ENCODE assay signal across 23 cellular contexts in genomic region chr7:98178762-98179490, GRCh38. TPM values are rescaled to one million over a fixed set of nuclear protein-coding genes. Genes with fewer than 3 reads are reported as not detected.
DNase-seq lines count a peak whose midpoint lies in the region; TF ChIP-seq lines count a peak whose summit lies in the region.
"Had no signal": no experiment of that assay in that cellular context is flagged by ENCODE, and none has a peak within 500 bp of the region (broad histone marks: within the 10 kb centered on the region; RNA-seq: fewer than 3 reads in every experiment).

No MANE protein-coding gene starts in this region.

- H3K4me3 ChIP-seq in dorsolateral prefrontal cortex (peak overlapping the region in 18 of 59 donors; percentile 0 to 50 (median 29)), osteoblast (ENCODE audit: insufficient read depth, low read length) (no peak overlapping the region), tibial nerve (no peak overlapping the region)
- H3K4me3 ChIP-seq: ovary, sigmoid colon, testis had no signal

- no peaks in the 10 kb centered on the region for H3K27me3 ChIP-seq in dorsolateral prefrontal cortex
- H3K27me3 ChIP-seq in osteoblast (ENCODE audit: insufficient read depth, low read length): no peaks in the 10 kb centered on the region
- H3K27me3 ChIP-seq in tibial nerve: no peaks in the 10 kb centered on the region
- H3K27me3 ChIP-seq: ovary, sigmoid colon, testis had no signal

- H3K36me3 Mint-ChIP-seq in activated CD4-positive, alpha-beta T cell treated with anti-CD3 and anti-CD28 coated beads, Interleukin-2, amount 10 ng/mL, durations not matched to agents 24 days and 14 days (ENCODE audit: low read depth): peaks cover 1% of the 10 kb centered on the region

- TF ChIP-seq POLR2A in tibial nerve (IDR thresholded peaks at IDR 0.05): no peak

- TF ChIP-seq EP300 in tibial nerve (IDR thresholded peaks at IDR 0.05): no peak

- H3K9me3 ChIP-seq in osteoblast (ENCODE audit: low read depth, low read length) (no peaks in the 10 kb centered on the region), tibial nerve (no peaks in the 10 kb centered on the region)
- H3K9me3 ChIP-seq: ovary, sigmoid colon, testis had no signal

- H3K36me3 ChIP-seq in osteoblast (ENCODE audit: insufficient read depth, low read length) (peaks cover 2% of the 10 kb centered on the region), tibial nerve (peaks cover 0 to 51% (median 0%) of the 10 kb centered on the region in 3 donors)
- H3K36me3 ChIP-seq: ovary had no signal

- H2AFZ ChIP-seq in osteoblast (ENCODE audit: low read length): no peak overlapping the region

- H3K4me2 ChIP-seq in osteoblast (ENCODE audit: insufficient read depth, low read length): no peak overlapping the region

- no peaks in the 10 kb centered on the region for H3K79me2 ChIP-seq in osteoblast (ENCODE audit: insufficient read depth, low read length)

- intact Hi-C loops in dorsolateral prefrontal cortex (cut with DNase I): loop anchor here in 1 of 2 donors (5.0 to 10.0 kb wide), 2 partner anchors 38 to 66 kb away; no protein-coding TSS in a partner anchor
- intact Hi-C loops in activated CD4-positive, alpha-beta T cell treated with anti-CD3 and anti-CD28 coated beads, Interleukin-2, amount 10 ng/mL, durations not matched to agents 24 days and 14 days (cut with micrococcal nuclease): no loop called here

- no peaks in the 10 kb centered on the region for H3K9me3 Mint-ChIP-seq in activated CD4-positive, alpha-beta T cell treated with anti-CD3 and anti-CD28 coated beads, Interleukin-2, amount 10 ng/mL, durations not matched to agents 24 days and 14 days
- H3K9me3 Mint-ChIP-seq: activated naive CD4-positive, alpha-beta T cell treated with anti-CD3 and anti-CD28 coated beads, Interleukin-2, amount 10 ng/mL, durations not matched to agents 7 days and 5 days had no signal

- H4K20me1 ChIP-seq in osteoblast (ENCODE audit: insufficient read depth, low read length): no peaks in the 10 kb centered on the region

- H3K4me1 ChIP-seq in osteoblast (ENCODE audit: insufficient read depth, low read length) (no peaks in the 10 kb centered on the region), tibial nerve (no peaks in the 10 kb centered on the region)
- H3K4me1 ChIP-seq: sigmoid colon had no signal

- peak overlapping the region in 50 of 59 donors; percentile 0 to 83 (median 57) for H3K27ac ChIP-seq in dorsolateral prefrontal cortex
- no peak overlapping the region for H3K27ac ChIP-seq in osteoblast (ENCODE audit: low read depth, low read length)
- H3K27ac ChIP-seq in tibial nerve: no peak overlapping the region
- H3K27ac ChIP-seq: ovary, sigmoid colon, testis had no signal

- no peak overlapping the region for H3K4me3 Mint-ChIP-seq in activated CD4-positive, alpha-beta T cell treated with anti-CD3 and anti-CD28 coated beads, Interleukin-2, amount 10 ng/mL, durations not matched to agents 24 days and 14 days
- H3K4me3 Mint-ChIP-seq: activated naive CD4-positive, alpha-beta T cell treated with anti-CD3 and anti-CD28 coated beads, Interleukin-2, amount 10 ng/mL, durations not matched to agents 7 days and 5 days; CD14-positive monocyte had no signal

- peak; percentile 94 for DNase-seq in DMS53 treated with DMSO at 0.1 percent for 48 hours (lab: John Stamatoyannopoulos, UW; ENCODE audit: unreplicated experiment)
- DNase-seq in HT1080 (ENCODE audit: low read depth): peak; percentile 23
- DNase-seq in dorsolateral prefrontal cortex: no peak
- DNase-seq in osteoblast (ENCODE audit: insufficient read length, low spot score, missing footprints): peak; percentile 53
- DNase-seq in HuH-7.5 (ENCODE audit: low spot score): no peak
- DNase-seq in HCEC 1CT: no peak
- DNase-seq in tibial nerve (ENCODE audit: low spot score in 2 of 2): no peak
- DNase-seq in activated CD4-positive, alpha-beta T cell treated with anti-CD3 and anti-CD28 coated beads, Interleukin-2, amount 10 ng/mL, durations not matched to agents 24 days and 14 days: no peak
- DNase-seq: activated CD8-positive, alpha-beta memory T cell treated with anti-CD3 and anti-CD28 coated beads for 24 hours; activated naive CD4-positive, alpha-beta T cell treated with anti-CD3 and anti-CD28 coated beads, Interleukin-2, amount 10 ng/mL, durations not matched to agents 7 days and 5 days; activated T-cell treated with anti-CD3 and anti-CD28 coated beads, Interleukin-2, amount 50 U/mL, for 48 hours; DMS 273 treated with DMSO at 0.1 percent for 48 hours; Karpas-422; NCI-H1092; NCI-H2107; NK-92 treated with Interleukin-12 subunit alpha and Interleukin-12 subunit beta, amount 100 ng/mL, for 24 hours; ovary; sigmoid colon; T-helper 9 cell; testis had no signal

- 83 to 86% methylated on average over 10 of the region's 10 CpGs for WGBS in tibial nerve, 2 donors

- no peak for TF ChIP-seq CTCF in dorsolateral prefrontal cortex (IDR thresholded peaks at IDR 0.05 in 54 of 56, conservative IDR thresholded peaks at IDR 0.05 in 2 of 56; ENCODE audit: low read depth in 1 of 56, partially characterized antibody in 56 of 56)
- no peak for TF ChIP-seq CTCF in osteoblast (IDR thresholded peaks at IDR 0.05; ENCODE audit: extremely low read depth, low read depth, low read length)
- TF ChIP-seq CTCF in tibial nerve (IDR thresholded peaks at IDR 0.05): no peak

- H3K4me1 Mint-ChIP-seq in activated CD4-positive, alpha-beta T cell treated with anti-CD3 and anti-CD28 coated beads, Interleukin-2, amount 10 ng/mL, durations not matched to agents 24 days and 14 days: no peaks in the 10 kb centered on the region
- H3K4me1 Mint-ChIP-seq: activated naive CD4-positive, alpha-beta T cell treated with anti-CD3 and anti-CD28 coated beads, Interleukin-2, amount 10 ng/mL, durations not matched to agents 7 days and 5 days had no signal

- no peak overlapping the region for H3K27ac Mint-ChIP-seq in activated CD4-positive, alpha-beta T cell treated with anti-CD3 and anti-CD28 coated beads, Interleukin-2, amount 10 ng/mL, durations not matched to agents 24 days and 14 days
- H3K27ac Mint-ChIP-seq: activated naive CD4-positive, alpha-beta T cell treated with anti-CD3 and anti-CD28 coated beads, Interleukin-2, amount 10 ng/mL, durations not matched to agents 7 days and 5 days; CD14-positive monocyte had no signal

- H3K27me3 Mint-ChIP-seq in activated CD4-positive, alpha-beta T cell treated with anti-CD3 and anti-CD28 coated beads, Interleukin-2, amount 10 ng/mL, durations not matched to agents 24 days and 14 days: no peaks in the 10 kb centered on the region
- H3K27me3 Mint-ChIP-seq: activated naive CD4-positive, alpha-beta T cell treated with anti-CD3 and anti-CD28 coated beads, Interleukin-2, amount 10 ng/mL, durations not matched to agents 7 days and 5 days had no signal

RNA-seq across cellular contexts. Expression of gene BHLHA15, which starts 32.3 kb away (rescaled TPM):
- not detected in 2 replicates for total RNA-seq in HT1080 (2014; rRNA removed; shearing (Covaris generic))
- not detected in 2 replicates for polyA plus RNA-seq in HT1080 (2015; cell fraction: cytosol; rRNA removed)
- polyA plus RNA-seq in HT1080 (2015; cell fraction: nucleus; rRNA removed): not detected in 2 replicates
- total RNA-seq in dorsolateral prefrontal cortex (1 to 10 TPM in 72 of 120 experiments, under 1 TPM in 17, not detected in 31; 0.56 to 3.3 (median 1.4) TPM), osteoblast (not detected in 2 replicates), tibial nerve (not detected)
- total RNA-seq in activated CD4-positive, alpha-beta T cell treated with anti-CD3 and anti-CD28 coated beads, Interleukin-2, amount 10 ng/mL, durations not matched to agents 24 days and 14 days: 0.40 and 0.72 TPM in 2 replicates
- total RNA-seq: H4, sigmoid colon had no signal
- polyA plus RNA-seq: AG04450, CD14-positive monocyte, ovary had no signal

Comparison
In these comparisons a context has a peak if more than half of its experiments do, and no peak if none do; other contexts are left out.
1. DNase-seq: peak in DMS53 treated with DMSO at 0.1 percent for 48 hours (single experiment), HT1080 (single experiment) and osteoblast (single experiment); none in dorsolateral prefrontal cortex (0 of 10), HuH-7.5 (single experiment), HCEC 1CT (single experiment), tibial nerve (0 of 2) and activated CD4-positive, alpha-beta T cell treated with anti-CD3 and anti-CD28 coated beads, Interleukin-2, amount 10 ng/mL, durations not matched to agents 24 days and 14 days (single experiment).
2. H3K27ac ChIP-seq: peak in dorsolateral prefrontal cortex (50 of 59); none in osteoblast (single experiment) and tibial nerve (0 of 4).